16 cellular contexts compared by ENCODE assay signal in the genomic region with DNA sequence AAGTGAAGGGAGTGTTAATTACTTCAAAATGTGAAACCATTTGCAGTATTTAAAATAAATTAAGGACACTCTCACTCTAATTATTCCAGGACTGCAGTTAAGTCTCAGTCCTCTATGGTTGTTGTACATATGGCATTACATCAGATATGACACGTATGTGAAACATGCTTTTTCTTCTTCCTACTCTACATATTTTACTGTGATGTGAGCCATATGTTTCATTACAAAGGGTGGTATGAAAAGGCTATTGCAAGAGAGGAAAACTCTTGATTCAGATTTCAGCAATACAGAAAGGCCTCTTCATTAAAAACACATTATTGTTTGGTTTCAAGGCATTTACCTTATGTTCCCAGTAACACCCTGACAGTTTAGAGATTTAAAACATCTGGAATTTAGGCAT.
DNase-seq lines count a peak whose midpoint lies in the region; ATAC-seq and TF ChIP-seq lines count a peak whose summit lies in the region.
"Had no signal": no experiment of that assay in that cellular context is flagged by ENCODE, and none has a peak within 500 bp of the region (broad histone marks: within the 10 kb centered on the region; RNA-seq: fewer than 3 reads in every experiment).

No MANE protein-coding gene starts in this region.

- no peak overlapping the region for H2BK120ac ChIP-seq in IMR-90 (ENCODE audit: low read depth, low read length)

- H3K27ac Mint-ChIP-seq in brain (peak overlapping the region in 4 of 5 experiments; percentile 25 to 93 (median 40)), nephron (peak overlapping the region; percentile 52 to 87 (median 55)), chondrocyte (ENCODE audit: unreplicated experiment) (no peak overlapping the region)
- H3K27ac Mint-ChIP-seq: CD4-positive, alpha-beta memory T cell had no signal

- H2AFZ ChIP-seq in IMR-90 (replicated peaks; ENCODE audit: low read length, poor library complexity), result no peak overlapping the region

- no peak overlapping the region for H3K9ac ChIP-seq in IMR-90 (ENCODE audit: low read depth, low read length)
- H3K9ac ChIP-seq: BLaER1, KMS-11 had no signal

- H3K4me1 Mint-ChIP-seq in brain (peaks cover 52% of the 10 kb centered on the region), nephron (peaks cover 43% of the 10 kb centered on the region), chondrocyte (ENCODE audit: low read depth) (peaks cover 11% of the 10 kb centered on the region)
- H3K4me1 Mint-ChIP-seq: CD4-positive, alpha-beta memory T cell had no signal

- H3K18ac ChIP-seq in IMR-90 (ENCODE audit: low read depth, low read length), result no peak overlapping the region

- no peak for TF ChIP-seq CTCF in IMR-90 (conservative IDR thresholded peaks at IDR 0.05; ENCODE audit: low read depth, low read length)
- TF ChIP-seq CTCF in brain (conservative IDR thresholded peaks at IDR 0.05), result no peak
- TF ChIP-seq CTCF in nephron (IDR thresholded peaks at IDR 0.05; ENCODE audit: unreplicated experiment in 3 of 3), result no peak
- no peak for TF ChIP-seq CTCF in chondrocyte (IDR thresholded peaks at IDR 0.05)

- peaks cover 23% of the 10 kb centered on the region for H3K36me3 Mint-ChIP-seq in brain
- peaks cover 18% of the 10 kb centered on the region for H3K36me3 Mint-ChIP-seq in nephron (ENCODE audit: low read depth)
- H3K36me3 Mint-ChIP-seq in chondrocyte (ENCODE audit: low read depth), result no peaks in the 10 kb centered on the region
- H3K36me3 Mint-ChIP-seq: CD4-positive, alpha-beta memory T cell had no signal

- no peaks in the 10 kb centered on the region for H3K27me3 ChIP-seq in IMR-90 (ENCODE audit: control insufficient read depth, insufficient read depth, low read length)
- H3K27me3 ChIP-seq: BLaER1, SJCRH30 had no signal

- TF ChIP-seq RAD21 in IMR-90 (IDR thresholded peaks at IDR 0.05; ENCODE audit: low read length), result no peak

- H2BK5ac ChIP-seq in IMR-90 (ENCODE audit: low read depth, low read length, poor library complexity, severe bottlenecking), result no peak overlapping the region

- H4K20me1 ChIP-seq in IMR-90 (ENCODE audit: insufficient read depth, low read length), result no peaks in the 10 kb centered on the region
- H4K20me1 ChIP-seq: BLaER1 had no signal

- no peaks in the 10 kb centered on the region; the same call in 1 of the 2 replicates for H3K9me3 ChIP-seq in IMR-90 (ENCODE audit: control insufficient read depth, insufficient read depth, low read length)
- H3K9me3 ChIP-seq: BLaER1, SJCRH30 had no signal

- H2AK5ac ChIP-seq in IMR-90 (ENCODE audit: low read depth, low read length), result no peak overlapping the region

- no peaks in the 10 kb centered on the region for H3K79me1 ChIP-seq in IMR-90 (ENCODE audit: low read depth in 1 of 2, low read length in 2 of 2)

- no peak overlapping the region for H2BK20ac ChIP-seq in IMR-90 (ENCODE audit: low read depth, low read length)

- no peak overlapping the region for H4K5ac ChIP-seq in IMR-90 (ENCODE audit: low read depth, low read length)

- peak overlapping the region in 2 of 5 experiments; percentile 11 to 12 for H3K4me3 Mint-ChIP-seq in brain
- H3K4me3 Mint-ChIP-seq in nephron, result no peak overlapping the region
- no peak overlapping the region for H3K4me3 Mint-ChIP-seq in chondrocyte (ENCODE audit: unreplicated experiment)
- H3K4me3 Mint-ChIP-seq: CD4-positive, alpha-beta memory T cell had no signal

- DNase-seq in IMR-90, result peak; percentile 5
- peak; percentile 67 for DNase-seq in fibroblast of peridontal ligament (ENCODE audit: extremely low read depth)
- DNase-seq in chondrocyte (ENCODE audit: low spot score), result no peak
- no peak for DNase-seq in NCI-H128 (lab: John Stamatoyannopoulos, UW; ENCODE audit: unreplicated experiment)
- DNase-seq: Calu3; CD4-positive, alpha-beta memory T cell; DMS79; NCI-H1436 treated with DMSO at 0.1 percent for 48 hours; NCI-H2029; SJCRH30 had no signal

- no peak overlapping the region for H2AK9ac ChIP-seq in IMR-90 (replicated peaks; ENCODE audit: low read depth, low read length, poor library complexity)

- no peak overlapping the region for H3K4me3 ChIP-seq in IMR-90 (ENCODE audit: insufficient read depth, low read depth, low read length)
- H3K4me3 ChIP-seq: BLaER1, SJCRH30 had no signal

- ATAC-seq in IMR-90 (ENCODE audit: low read depth) (no peak), GM18517 (IDR thresholded peaks at IDR 0.05; ENCODE audit: unreplicated experiment) (no peak)
- ATAC-seq: Panc1 had no signal

- H3K27me3 Mint-ChIP-seq in brain (peaks cover 3% of the 10 kb centered on the region), nephron (ENCODE audit: low read depth) (no peaks in the 10 kb centered on the region), chondrocyte (ENCODE audit: low read depth) (no peaks in the 10 kb centered on the region)
- H3K27me3 Mint-ChIP-seq: CD4-positive, alpha-beta memory T cell had no signal

- peaks cover 0 to 4% (median 0%) of the 10 kb centered on the region in 5 experiments for H3K9me3 Mint-ChIP-seq in brain
- no peaks in the 10 kb centered on the region for H3K9me3 Mint-ChIP-seq in nephron
- H3K9me3 Mint-ChIP-seq in chondrocyte (ENCODE audit: low read depth), result no peaks in the 10 kb centered on the region
- H3K9me3 Mint-ChIP-seq: CD4-positive, alpha-beta memory T cell had no signal

- H3K4me1 ChIP-seq in IMR-90 (ENCODE audit: control insufficient read depth, insufficient read depth, low read length), result no peaks in the 10 kb centered on the region
- H3K4me1 ChIP-seq: BLaER1, SJCRH30 had no signal

- no peaks in the 10 kb centered on the region for H3K36me3 ChIP-seq in IMR-90 (ENCODE audit: control insufficient read depth, insufficient read depth, low read length)
- H3K36me3 ChIP-seq: BLaER1 had no signal

- TF ChIP-seq POLR2A in IMR-90 (IDR thresholded peaks at IDR 0.05; ENCODE audit: low read depth, low read length), result no peak

- in situ Hi-C loops in IMR-90 (cut with MboI; ENCODE audit: low sequenced_read_pairs), result no loop called here

- H3K14ac ChIP-seq in IMR-90 (replicated peaks; ENCODE audit: low read depth, low read length), result no peak overlapping the region

- no CpG with 5 or more reads among the region's 1 CpG for WGBS in IMR-90 (ENCODE audit: extremely low coverage in 2 of 2, insufficient read length in 1 of 2), 2 experiments

- H4K91ac ChIP-seq in IMR-90 (ENCODE audit: insufficient read depth, low read depth, low read length), result no peak overlapping the region

- POLR2A ChIA-PET in IMR-90 (lab: Charles Lee; ENCODE audit: unreplicated experiment), result no interaction called here

- no peaks in the 10 kb centered on the region for H3K9me1 ChIP-seq in IMR-90 (ENCODE audit: insufficient read depth, low read length)

- H4K8ac ChIP-seq in IMR-90 (ENCODE audit: low read depth in 2 of 2, low read length in 2 of 2), result no peak overlapping the region

- no peak overlapping the region for H3K23ac ChIP-seq in IMR-90 (ENCODE audit: low read depth, low read length)

- CTCF ChIA-PET in IMR-90 (lab: Yijun Ruan, JAX), result no interaction called here

- dilution Hi-C loops in IMR-90 (cut with HindIII; ENCODE audit: low sequenced_read_pairs, unreplicated experiment), result no loop called here

- no peak overlapping the region for H3K4me2 ChIP-seq in IMR-90 (ENCODE audit: low read depth, low read length)
- H3K4me2 ChIP-seq: BLaER1, KMS-11 had no signal

- H3K4ac ChIP-seq in IMR-90 (ENCODE audit: low read depth, low read length), result no peak overlapping the region

- H2BK15ac ChIP-seq in IMR-90 (ENCODE audit: low read depth, low read length), result no peak overlapping the region

- H3K56ac ChIP-seq in IMR-90 (ENCODE audit: extremely low read depth, insufficient read depth, low read length), result no peak overlapping the region

- H3K27ac ChIP-seq in IMR-90 (ENCODE audit: insufficient read depth, low read length), result no peak overlapping the region
- H3K27ac ChIP-seq: BLaER1, KMS-11, SJCRH30 had no signal

- intact Hi-C loops in IMR-90 (cut with micrococcal nuclease), result no loop called here

- no TSS peak for BruUV-seq in IMR-90 (replicated peaks; lab: Mats Ljungman, UMichigan)

TF ChIP-seq in IMR-90, 13 proteins besides CTCF, POLR2A, EP300 and RAD21:
- TF ChIP-seq CHD1 (IDR thresholded peaks at IDR 0.05; ENCODE audit: low read depth, low read length) (no peak), MAZ (IDR thresholded peaks at IDR 0.05; ENCODE audit: borderline replicate concordance, low read depth, low read length) (no peak), NFE2L2 (IDR thresholded peaks at IDR 0.05; ENCODE audit: low read depth, low read length) (no peak), MAFK (IDR thresholded peaks at IDR 0.05; ENCODE audit: low read depth, low read length) (no peak), RFX5 (IDR thresholded peaks at IDR 0.05; ENCODE audit: low read depth, low read length) (no peak), BHLHE40 (IDR thresholded peaks at IDR 0.05; ENCODE audit: low read depth, low read length) (no peak), MXI1 (IDR thresholded peaks at IDR 0.05; ENCODE audit: borderline replicate concordance, low read depth, low read length) (no peak), CEBPB (IDR thresholded peaks at IDR 0.05; ENCODE audit: low read depth, low read length) (no peak), RCOR1 (IDR thresholded peaks at IDR 0.05; ENCODE audit: insufficient replicate concordance, low read length) (no peak), SMC3 (IDR thresholded peaks at IDR 0.05; ENCODE audit: low read depth, low read length) (no peak), FOS (IDR thresholded peaks at IDR 0.05; ENCODE audit: low read depth, low read length) (no peak)
- TF ChIP-seq, protein P1, sequence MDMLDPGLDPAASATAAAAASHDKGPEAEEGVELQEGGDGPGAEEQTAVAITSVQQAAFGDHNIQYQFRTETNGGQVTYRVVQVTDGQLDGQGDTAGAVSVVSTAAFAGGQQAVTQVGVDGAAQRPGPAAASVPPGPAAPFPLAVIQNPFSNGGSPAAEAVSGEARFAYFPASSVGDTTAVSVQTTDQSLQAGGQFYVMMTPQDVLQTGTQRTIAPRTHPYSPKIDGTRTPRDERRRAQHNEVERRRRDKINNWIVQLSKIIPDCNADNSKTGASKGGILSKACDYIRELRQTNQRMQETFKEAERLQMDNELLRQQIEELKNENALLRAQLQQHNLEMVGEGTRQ (IDR thresholded peaks at IDR 0.05; ENCODE audit: low read depth, low read length), result no peak
- TF ChIP-seq, protein P2, sequence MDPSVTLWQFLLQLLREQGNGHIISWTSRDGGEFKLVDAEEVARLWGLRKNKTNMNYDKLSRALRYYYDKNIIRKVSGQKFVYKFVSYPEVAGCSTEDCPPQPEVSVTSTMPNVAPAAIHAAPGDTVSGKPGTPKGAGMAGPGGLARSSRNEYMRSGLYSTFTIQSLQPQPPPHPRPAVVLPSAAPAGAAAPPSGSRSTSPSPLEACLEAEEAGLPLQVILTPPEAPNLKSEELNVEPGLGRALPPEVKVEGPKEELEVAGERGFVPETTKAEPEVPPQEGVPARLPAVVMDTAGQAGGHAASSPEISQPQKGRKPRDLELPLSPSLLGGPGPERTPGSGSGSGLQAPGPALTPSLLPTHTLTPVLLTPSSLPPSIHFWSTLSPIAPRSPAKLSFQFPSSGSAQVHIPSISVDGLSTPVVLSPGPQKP (IDR thresholded peaks at IDR 0.05; ENCODE audit: borderline replicate concordance, low read depth, low read length), result no peak

Comparison
In these comparisons a context has a peak if more than half of its experiments do, and no peak if none do; other contexts are left out.
1. DNase-seq: peak in IMR-90 (single experiment) and fibroblast of peridontal ligament (single experiment); none in chondrocyte (single experiment) and NCI-H128 (single experiment).